In the genomic region with DNA sequence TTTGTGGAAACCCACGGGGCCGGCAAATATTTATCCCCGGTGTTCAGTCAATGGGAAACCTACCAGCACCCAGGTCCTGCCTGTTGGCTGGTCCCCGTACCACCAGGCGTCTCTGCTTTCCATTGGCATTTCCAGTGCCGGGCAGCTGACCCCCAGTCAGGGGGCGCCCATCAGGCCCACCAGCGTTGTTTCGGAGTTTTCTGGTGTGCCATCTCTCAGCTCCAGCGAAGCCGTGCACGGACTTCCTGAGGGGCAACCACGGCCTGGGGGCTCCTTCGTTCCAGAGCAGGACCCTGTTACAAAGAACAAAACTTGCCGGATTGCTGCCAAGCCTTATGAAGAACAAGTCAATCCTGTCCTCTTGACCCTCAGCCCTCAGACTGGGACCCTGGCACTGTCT, we compare ENCODE assay signal across 28 cellular contexts. TPM values are rescaled to one million over a fixed set of nuclear protein-coding genes. Genes with fewer than 3 reads are reported as not detected.
A peak's percentile ranks its signal among the peaks of the same experiment; 100 is the strongest.
DNase-seq lines count a peak whose midpoint lies in the region; ATAC-seq, FAIRE-seq and TF ChIP-seq lines count a peak whose summit lies in the region.
"Had no signal": no experiment of that assay in that cellular context is flagged by ENCODE, and none has a peak within 500 bp of the region (broad histone marks: within the 10 kb centered on the region; RNA-seq: fewer than 3 reads in every experiment).

No MANE protein-coding gene starts in this region.

- H3K4me3 ChIP-seq in HepG2 (replicated peaks in 1 of 3; ENCODE audit: insufficient read depth in 1 of 3, low read depth in 2 of 3, low read length in 3 of 3): no peak overlapping the region
- H3K4me3 ChIP-seq in right lobe of liver: no peak overlapping the region
- no peak overlapping the region for H3K4me3 ChIP-seq in kidney (ENCODE audit: low read length in 2 of 2)
- H3K4me3 ChIP-seq in spleen: no peak overlapping the region
- H3K4me3 ChIP-seq in adrenal gland: no peak overlapping the region
- H3K4me3 ChIP-seq: A549, BLaER1, GM12878 had no signal

- no peaks in the 10 kb centered on the region for H4K20me1 ChIP-seq in HepG2 (ENCODE audit: insufficient read depth, low read length)

- no peak overlapping the region for H3K4me3 Mint-ChIP-seq in T-helper 17 cell
- H3K4me3 Mint-ChIP-seq: CD14-positive monocyte; CD4-positive, alpha-beta memory T cell; CD4-positive, CD25-positive, alpha-beta regulatory T cell; CD8-positive, alpha-beta memory T cell had no signal

- TF ChIP-seq CTCF in HepG2 (CRISPR knock-in tag; IDR thresholded peaks at IDR 0.05) (no peak), right lobe of liver (IDR thresholded peaks at IDR 0.05) (no peak), kidney (IDR thresholded peaks at IDR 0.05; ENCODE audit: borderline replicate concordance, extremely low read depth, insufficient read depth) (no peak), spleen (IDR thresholded peaks at IDR 0.05 in 8 of 11, conservative IDR thresholded peaks at IDR 0.05 in 3 of 11) (no peak), adrenal gland (IDR thresholded peaks at IDR 0.05) (no peak)

- intact Hi-C loops in HepG2 (cut with micrococcal nuclease; ENCODE audit: unreplicated experiment) (no loop called here), right lobe of liver (cut with DNase I) (no loop called here), kidney (cut with DNase I) (no loop called here), spleen (cut with DNase I; ENCODE audit: low total_unique reads) (no loop called here), adrenal gland (cut with DNase I) (no loop called here)

- H3K36me3 ChIP-seq in HepG2 (replicated peaks in 1 of 2; ENCODE audit: control insufficient read depth in 1 of 2, insufficient read depth in 2 of 2, low read length in 2 of 2) (peaks cover 0 to 8% of the 10 kb centered on the region in 2 experiments; a peak in 3 of 5 replicates), right lobe of liver (no peaks in the 10 kb centered on the region), kidney (ENCODE audit: control insufficient read depth in 1 of 2, insufficient read depth in 2 of 2, low read length in 2 of 2) (peaks cover 0 to 5% of the 10 kb centered on the region in 2 donors), spleen (peaks cover 0 to 69% (median 18%) of the 10 kb centered on the region in 6 donors), adrenal gland (replicated peaks in 1 of 2) (peaks cover 0 to 16% of the 10 kb centered on the region in 2 donors)
- H3K36me3 ChIP-seq: BE2C had no signal

- H3K27ac ChIP-seq in HepG2 (ENCODE audit: extremely low read length, insufficient read depth, low read length) (no peak overlapping the region), right lobe of liver (no peak overlapping the region), kidney (ENCODE audit: low read depth in 2 of 2, low read length in 2 of 2) (no peak overlapping the region), spleen (no peak overlapping the region), adrenal gland (no peak overlapping the region)
- H3K27ac ChIP-seq: 22Rv1, A549, BLaER1 had no signal

- in situ Hi-C loops in HepG2 (cut with HindIII; ENCODE audit: extremely low pct_ligation_motif_present, low pct_unique_long_range_greater_than_20kb): no loop called here

- H3K27me3 Mint-ChIP-seq in T-helper 17 cell: no peaks in the 10 kb centered on the region
- H3K27me3 Mint-ChIP-seq: CD4-positive, alpha-beta memory T cell; CD4-positive, CD25-positive, alpha-beta regulatory T cell had no signal

- H3K9ac ChIP-seq in HepG2 (ENCODE audit: insufficient read depth, low read depth, low read length) (no peak overlapping the region), kidney (ENCODE audit: low read length in 2 of 2) (no peak overlapping the region)
- H3K9ac ChIP-seq: BLaER1 had no signal

- H3K79me2 ChIP-seq in HepG2 (ENCODE audit: insufficient read depth, low read length): no peaks in the 10 kb centered on the region

- no peaks in the 10 kb centered on the region for H3K9me3 ChIP-seq in HepG2 (ENCODE audit: low read length)
- H3K9me3 ChIP-seq in right lobe of liver: no peaks in the 10 kb centered on the region
- H3K9me3 ChIP-seq in T-helper 17 cell (ENCODE audit: control insufficient read depth, low read length, poor library complexity, severe bottlenecking): no peaks in the 10 kb centered on the region
- no peaks in the 10 kb centered on the region for H3K9me3 ChIP-seq in kidney (ENCODE audit: control insufficient read depth in 1 of 2, low read length in 2 of 2)
- no peaks in the 10 kb centered on the region for H3K9me3 ChIP-seq in spleen
- no peaks in the 10 kb centered on the region for H3K9me3 ChIP-seq in adrenal gland (replicated peaks in 1 of 3)
- H3K9me3 ChIP-seq: A549, BE2C, BLaER1 had no signal

- H2AFZ ChIP-seq in HepG2 (ENCODE audit: low read length): no peak overlapping the region

- FAIRE-seq in HepG2 (lab: Jason Lieb, UNC): no peak
- FAIRE-seq in kidney (lab: Jason Lieb, UNC): no peak
- FAIRE-seq: A549, GM12878, GM12892, GM18507 had no signal

- TF ChIP-seq POLR2A in HepG2 (IDR thresholded peaks at IDR 0.05; ENCODE audit: insufficient read depth in 1 of 2, low read depth in 2 of 2, low read length in 2 of 2) (no peak), right lobe of liver (IDR thresholded peaks at IDR 0.05) (no peak), spleen (IDR thresholded peaks at IDR 0.05) (no peak), adrenal gland (IDR thresholded peaks at IDR 0.05) (no peak)

- peak overlapping the region; percentile 68 for H3K27ac Mint-ChIP-seq in T-helper 17 cell
- H3K27ac Mint-ChIP-seq: CD14-positive monocyte; CD4-positive, alpha-beta memory T cell had no signal

- POLR2A ChIA-PET in HepG2 (lab: Yijun Ruan, JAX): no interaction called here

- no peak for DNase-seq in HepG2 (ENCODE audit: low spot score)
- no peak for DNase-seq in right lobe of liver
- no peak for DNase-seq in T-helper 17 cell
- DNase-seq in kidney: peak; percentile 65
- peak; percentile 54 for DNase-seq in spleen
- DNase-seq in putamen (ENCODE audit: low spot score): no peak
- no peak for DNase-seq in adrenal gland
- DNase-seq: BE2C; C1 segment of cervical spinal cord; CD4-positive, alpha-beta memory T cell; CD4-positive, CD25-positive, alpha-beta regulatory T cell; CD8-positive, alpha-beta memory T cell; COR-L47; DMS 273 treated with DMSO at 0.1 percent for 48 hours; DMS153; DMS53; DMS79; DND-41; EL; GDM1 had no signal

- H3K4me2 ChIP-seq in HepG2 (ENCODE audit: low read depth, low read length): no peak overlapping the region
- H3K4me2 ChIP-seq: A549, BLaER1 had no signal

- TF ChIP-seq EP300 in HepG2 (IDR thresholded peaks at IDR 0.05; ENCODE audit: low read depth in 2 of 2, low read length in 2 of 2) (no peak), HepG2 (CRISPR knock-in tag; IDR thresholded peaks at IDR 0.05; ENCODE audit: borderline replicate concordance) (no peak)

- H3K4me1 Mint-ChIP-seq in T-helper 17 cell: peaks cover 2% of the 10 kb centered on the region
- H3K4me1 Mint-ChIP-seq: CD8-positive, alpha-beta memory T cell had no signal

- no peaks in the 10 kb centered on the region for H3K36me3 Mint-ChIP-seq in T-helper 17 cell (ENCODE audit: low read depth)

- H3K4me1 ChIP-seq in HepG2 (ENCODE audit: insufficient read depth, low read length) (no peaks in the 10 kb centered on the region), right lobe of liver (no peaks in the 10 kb centered on the region), kidney (ENCODE audit: control insufficient read depth in 1 of 2, insufficient read depth in 1 of 2, low read depth in 1 of 2, low read length in 2 of 2) (no peaks in the 10 kb centered on the region), spleen (peaks cover 0 to 10% (median 0%) of the 10 kb centered on the region in 6 donors), adrenal gland (replicated peaks in 1 of 2) (peaks cover 0 to 13% of the 10 kb centered on the region in 2 donors)
- H3K4me1 ChIP-seq: A549, BE2C had no signal

- CTCF ChIA-PET in HepG2 (lab: Yijun Ruan, JAX; ENCODE audit: low intra/inter-chr PET ratio, low total read pairs): no interaction called here

- ATAC-seq in HepG2 (no peak), right lobe of liver (no peak), T-helper 17 cell (no peak), HG02642 (IDR thresholded peaks at IDR 0.05; ENCODE audit: poor library complexity, unreplicated experiment) (no peak)
- ATAC-seq: A549, GM12878 had no signal

- BruUV-seq in HepG2 (replicated peaks; lab: Mats Ljungman, UMichigan): TSS peak; percentile 52

- WGBS in HepG2 (ENCODE audit: low lambda C conversion rate): no CpG with 5 or more reads among the region's 15 CpGs
- 80% methylated on average over 3 of the region's 15 CpGs for WGBS in right lobe of liver (ENCODE audit: insufficient coverage, low coverage, low lambda C conversion rate, missing lambda C conversion rate)
- 89 to 100% (median 95%) methylated on average over 1 to 15 of the region's 15 CpGs for WGBS in spleen, 5 donors
- WGBS in adrenal gland, 4 donors: 92 to 96% (median 94%) methylated on average over 6 to 15 of the region's 15 CpGs

- TF ChIP-seq RAD21 in HepG2 (CRISPR knock-in tag; IDR thresholded peaks at IDR 0.05): no peak

- no peaks in the 10 kb centered on the region for H3K27me3 ChIP-seq in HepG2 (ENCODE audit: control insufficient read depth in 1 of 2, insufficient read depth in 2 of 2, low read length in 2 of 2)
- H3K27me3 ChIP-seq in right lobe of liver: no peaks in the 10 kb centered on the region
- H3K27me3 ChIP-seq in spleen (replicated peaks in 1 of 7): no peaks in the 10 kb centered on the region
- no peaks in the 10 kb centered on the region for H3K27me3 ChIP-seq in adrenal gland
- H3K27me3 ChIP-seq: BE2C had no signal

RNA-seq across cellular contexts. Expression of gene BCORL1, which starts 32.7 kb away (rescaled TPM):
- 1.4 and 4.1 TPM in 2 replicates for total RNA-seq in HepG2 (2016; rRNA removed; fragmentation: Illumina TruSeq; extraction: Trizol)
- total RNA-seq in HepG2 (2016; cell fraction: cytosol; rRNA removed; fragmentation: Illumina TruSeq; extraction: Trizol; ENCODE audit: low read depth): 1.1 and 1.2 TPM in 2 replicates
- 0.84 and 3.6 TPM in 2 replicates for total RNA-seq in HepG2 (2016; cell fraction: insoluble cytoplasmic fraction; rRNA removed; fragmentation: Illumina TruSeq; extraction: Trizol)
- total RNA-seq in HepG2 (2016; cell fraction: membrane; rRNA removed; fragmentation: Illumina TruSeq; extraction: Trizol): 2.2 and 2.8 TPM in 2 replicates
- total RNA-seq in HepG2 (2016; cell fraction: nucleus; rRNA removed; fragmentation: Illumina TruSeq; extraction: Trizol): 3.0 and 4.6 TPM in 2 replicates
- polyA plus RNA-seq in HepG2 (2011; rRNA removed): 0.67 and 0.71 TPM in 2 replicates
- polyA plus RNA-seq in HepG2 (2011; cell fraction: cytosol; rRNA removed): 0.45 and 0.51 TPM in 2 replicates
- polyA plus RNA-seq in HepG2 (2011; cell fraction: nucleus; rRNA removed): 2.3 and 3.4 TPM in 2 replicates
- 4.1 and 4.2 TPM in 2 replicates for polyA plus RNA-seq in HepG2 (2012)
- polyA plus RNA-seq in HepG2 (2016; cell fraction: cytosol; fragmentation: Illumina TruSeq; extraction: Trizol; ENCODE audit: low read depth): 0.23 and 0.25 TPM in 2 replicates
- polyA plus RNA-seq in HepG2 (2016; cell fraction: insoluble cytoplasmic fraction; fragmentation: Illumina TruSeq; extraction: Trizol; ENCODE audit: low read depth): 3.5 and 5.3 TPM in 2 replicates
- polyA plus RNA-seq in HepG2 (2016; cell fraction: membrane; fragmentation: Illumina TruSeq; extraction: Trizol; ENCODE audit: low read depth): 0.49 and 0.65 TPM in 2 replicates
- 5.0 and 5.4 TPM in 2 replicates for polyA plus RNA-seq in HepG2 (2016; cell fraction: nucleus; fragmentation: Illumina TruSeq; extraction: Trizol; ENCODE audit: insufficient read depth, low read depth)
- 1.6 and 3.1 TPM in 2 replicates for polyA minus RNA-seq in HepG2 (2011; rRNA and poly(A)+ RNA removed; ENCODE audit: low replicate concordance)
- 2.0 and 2.8 TPM in 2 replicates for polyA minus RNA-seq in HepG2 (2011; cell fraction: cytosol; rRNA and poly(A)+ RNA removed)
- 2.1 and 3.0 TPM in 2 replicates for polyA minus RNA-seq in HepG2 (2011; cell fraction: nucleus; rRNA and poly(A)+ RNA removed)
- 1 to 10 TPM; 2.7 to 9.0 (median 4.8) TPM for total RNA-seq in right lobe of liver
- 10 to 100 TPM in 1 of 2 donors, 1 to 10 TPM in 1; 8.0 to 10.8 TPM for total RNA-seq in T-helper 17 cell
- 14.1 TPM for total RNA-seq in kidney
- 3.9 TPM for polyA plus RNA-seq in kidney (ENCODE audit: insufficient read depth, low read depth, low replicate concordance)
- total RNA-seq in spleen: 10 to 100 TPM in 5 of 7 donors, 1 to 10 TPM in 2; 6.5 to 18.1 (median 16.6) TPM
- 1 to 10 TPM in 1 of 3 donors, under 1 TPM in 2; 0.85 to 3.5 (median 0.86) TPM for polyA plus RNA-seq in spleen
- total RNA-seq in adrenal gland: 10 to 100 TPM in 4 of 8 donors, 1 to 10 TPM in 4; 4.2 to 18.5 (median 10.2) TPM
- 1 to 10 TPM; 2.8 to 8.4 (median 5.5) TPM for polyA plus RNA-seq in adrenal gland

Comparison
In these comparisons a context has a peak if more than half of its experiments do, and no peak if none do; other contexts are left out.
1. DNase-seq: peak in kidney (single experiment) and spleen (single experiment); none in HepG2 (single experiment), right lobe of liver (0 of 3), T-helper 17 cell (0 of 3), putamen (single experiment) and adrenal gland (0 of 7).